In the genomic region with DNA sequence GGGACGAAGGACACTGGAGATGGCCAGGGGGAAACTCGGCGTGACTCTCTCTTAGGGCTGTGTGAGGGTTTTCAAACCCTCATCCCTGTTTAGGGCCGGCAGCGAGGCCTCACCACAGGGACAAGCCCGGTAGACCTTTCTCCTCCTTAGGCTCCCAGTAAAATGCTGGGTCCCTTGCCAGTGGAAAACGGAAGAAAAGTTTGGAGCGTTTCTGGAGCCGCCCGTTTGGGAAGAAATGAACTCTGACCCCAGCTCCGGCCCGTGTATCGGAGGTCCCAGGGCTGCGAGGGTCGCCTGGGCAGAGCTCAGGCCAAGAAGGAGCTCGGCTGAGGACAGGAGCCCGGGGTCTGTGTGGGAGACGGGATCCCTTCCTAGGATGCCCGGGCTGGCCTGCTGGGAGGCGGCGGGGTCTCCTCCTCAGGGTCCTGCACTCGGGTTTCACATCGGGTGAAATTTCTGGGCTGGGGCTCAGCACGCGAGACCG, we compare ENCODE assay signal across 8 cellular contexts. TPM values are rescaled to one million over a fixed set of nuclear protein-coding genes. Genes with fewer than 3 reads are reported as not detected.
DNase-seq lines count a peak whose midpoint lies in the region; ATAC-seq and TF ChIP-seq lines count a peak whose summit lies in the region.

No MANE protein-coding gene starts in this region.

- H3K4me3 ChIP-seq in OCI-LY3 (ENCODE audit: low read length): peak overlapping the region; percentile 95
- H3K4me3 ChIP-seq in effector memory CD4-positive, alpha-beta T cell (ENCODE audit: insufficient read depth, low read depth, low read length, poor library complexity, severe bottlenecking): peak overlapping the region; percentile 86

- peaks cover 0 to 4% of the 10 kb centered on the region in 2 donors for H3K36me3 Mint-ChIP-seq in naive B cell

- no peaks in the 10 kb centered on the region for H3K36me3 ChIP-seq in OCI-LY3 (replicated peaks; ENCODE audit: low read depth, low read length)
- H3K36me3 ChIP-seq in effector memory CD4-positive, alpha-beta T cell (ENCODE audit: control insufficient read depth, insufficient read depth, low read length): no peaks in the 10 kb centered on the region

- no peaks in the 10 kb centered on the region for H3K79me2 ChIP-seq in OCI-LY3 (ENCODE audit: low read length)

- no peaks in the 10 kb centered on the region for H3K9me3 ChIP-seq in OCI-LY3 (ENCODE audit: insufficient read depth, low read length)
- H3K9me3 ChIP-seq in effector memory CD4-positive, alpha-beta T cell (ENCODE audit: control insufficient read depth, low read length): no peaks in the 10 kb centered on the region

- peaks cover 17 to 32% (median 25%) of the 10 kb centered on the region in 3 donors for H3K4me1 Mint-ChIP-seq in naive B cell

- DNase-seq in DMS53 (lab: John Stamatoyannopoulos, UW) (peak; percentile 65), DMS53 treated with DMSO at 0.1 percent for 48 hours (lab: John Stamatoyannopoulos, UW; ENCODE audit: unreplicated experiment) (no peak), naive B cell (no peak), superior temporal gyrus (ENCODE audit: extremely low spot score) (no peak), Ammon's horn (ENCODE audit: low spot score) (no peak)
- DNase-seq in effector memory CD4-positive, alpha-beta T cell: no peak

- peak overlapping the region; percentile 84 for H3K27ac ChIP-seq in OCI-LY3 (ENCODE audit: low read length)
- H3K27ac ChIP-seq in effector memory CD4-positive, alpha-beta T cell (ENCODE audit: insufficient read depth, low read length, poor library complexity, severe bottlenecking): peak overlapping the region; percentile 77

- peak overlapping the region; percentile 22; the same call in 1 of the 2 replicates for H2AFZ ChIP-seq in OCI-LY3 (ENCODE audit: low read depth, low read length)

- H3K9ac ChIP-seq in OCI-LY3 (ENCODE audit: low read length): peak overlapping the region; percentile 82

- H3K9me3 Mint-ChIP-seq in naive B cell: peaks cover 4 to 28% (median 12%) of the 10 kb centered on the region in 7 donors

- ATAC-seq in naive B cell (ENCODE audit: low read depth in 2 of 2): no peak
- ATAC-seq in HG03280 (IDR thresholded peaks at IDR 0.05; ENCODE audit: unreplicated experiment): no peak

- H3K4me1 ChIP-seq in OCI-LY3 (ENCODE audit: low read length): peaks cover 5% of the 10 kb centered on the region; the same call in 1 of the 2 replicates
- peaks cover 4% of the 10 kb centered on the region for H3K4me1 ChIP-seq in effector memory CD4-positive, alpha-beta T cell (ENCODE audit: control insufficient read depth, insufficient read depth, low read length, poor library complexity, severe bottlenecking)

- peak overlapping the region; percentile 88 to 95 (median 93) for H3K4me3 Mint-ChIP-seq in naive B cell

- no peak for TF ChIP-seq CTCF in OCI-LY3 (IDR thresholded peaks at IDR 0.05; ENCODE audit: low read depth, low read length)

- no peaks in the 10 kb centered on the region for H3K27me3 ChIP-seq in OCI-LY3 (ENCODE audit: low read depth, low read length)
- H3K27me3 ChIP-seq in effector memory CD4-positive, alpha-beta T cell (replicated peaks; ENCODE audit: control insufficient read depth, insufficient read depth, low read length, poor library complexity, severe bottlenecking): no peaks in the 10 kb centered on the region

- H3K27ac Mint-ChIP-seq in naive B cell: peak overlapping the region; percentile 79 to 99 (median 95)

- H4K20me1 ChIP-seq in OCI-LY3 (ENCODE audit: insufficient read depth, low read length): no peaks in the 10 kb centered on the region

- H3K27me3 Mint-ChIP-seq in naive B cell: peaks cover 0 to 6% (median 5%) of the 10 kb centered on the region in 3 donors

- H3K4me2 ChIP-seq in OCI-LY3 (ENCODE audit: low read length): peak overlapping the region; percentile 90

RNA-seq across cellular contexts. Expression of gene ZNF213, which starts 23.2 kb away (rescaled TPM):
- 1 to 10 TPM in 4 of 6 donors, under 1 TPM in 1, not detected in 1; 0.38 to 2.7 (median 1.6) TPM for polyA plus RNA-seq in naive B cell (ENCODE audit: low read depth in 6 of 6)

RNA-seq across cellular contexts. Expression of gene OR1F1, which starts 29.9 kb away (rescaled TPM):
- not detected for polyA plus RNA-seq in naive B cell (ENCODE audit: low read depth in 6 of 6)

RNA-seq across cellular contexts. Expression of gene ZNF205, which starts 45.7 kb away (rescaled TPM):
- under 1 TPM in 1 of 6 donors, not detected in 5; 0.47 TPM for polyA plus RNA-seq in naive B cell (ENCODE audit: low read depth in 6 of 6)

RNA-seq across cellular contexts. Expression of gene ZSCAN10, which starts 59.0 kb away (rescaled TPM):
- not detected for polyA plus RNA-seq in naive B cell (ENCODE audit: low read depth in 6 of 6)
